8 cellular contexts compared by ENCODE assay signal in genomic region chr6:27839303-27840081, GRCh38.
DNase-seq lines count a peak whose midpoint lies in the region; ATAC-seq and TF ChIP-seq lines count a peak whose summit lies in the region.

No MANE protein-coding gene starts in this region.

- ATAC-seq in DND-41 (ENCODE audit: insufficient read depth, low read depth) (peak; percentile 8; the same call in 1 of the 3 replicates), GM21737 (IDR thresholded peaks at IDR 0.05; ENCODE audit: unreplicated experiment) (no peak)

- H3K9me3 ChIP-seq in DND-41 (ENCODE audit: insufficient read depth, low read length, severe bottlenecking) (no peaks in the 10 kb centered on the region), HUES48 (ENCODE audit: control insufficient read depth, insufficient read depth, low read length) (no peaks in the 10 kb centered on the region), SU-DHL-6 (ENCODE audit: insufficient read depth, low read length) (no peaks in the 10 kb centered on the region)

- H3K27ac ChIP-seq in DND-41 (ENCODE audit: low read length) (peak overlapping the region; percentile 100), HUES48 (ENCODE audit: low read depth, low read length) (peak overlapping the region; percentile 99), SU-DHL-6 (ENCODE audit: low read depth, low read length) (peak overlapping the region; percentile 96)

- peaks cover 55% of the 10 kb centered on the region for H3K79me2 ChIP-seq in DND-41 (ENCODE audit: insufficient read depth, low read length)
- H3K79me2 ChIP-seq in SU-DHL-6 (ENCODE audit: insufficient read depth, low read length), result peaks cover 41% of the 10 kb centered on the region

- DNase-seq in DND-41 (peak; percentile 56), fibroblast of the conjunctiva (ENCODE audit: low read depth) (peak; percentile 85), renal cortical epithelial cell (ENCODE audit: low read depth) (peak; percentile 66), ecto neural progenitor cell (ENCODE audit: low spot score) (no peak), GF-D8 (lab: John Stamatoyannopoulos, UW) (no peak)

- peak overlapping the region; percentile 66 for H3K4me2 ChIP-seq in DND-41 (ENCODE audit: insufficient read depth, low read length)
- peak overlapping the region; percentile 83 for H3K4me2 ChIP-seq in SU-DHL-6 (ENCODE audit: low read depth, low read length, poor library complexity, severe bottlenecking)

- peaks cover 9% of the 10 kb centered on the region; the same call in 1 of the 2 replicates for H3K36me3 ChIP-seq in DND-41 (ENCODE audit: insufficient read depth, low read length)
- H3K36me3 ChIP-seq in HUES48 (ENCODE audit: control insufficient read depth, insufficient read depth, low read length), result no peaks in the 10 kb centered on the region
- peaks cover 3% of the 10 kb centered on the region; the same call in 1 of the 2 replicates for H3K36me3 ChIP-seq in SU-DHL-6 (ENCODE audit: low read length)

- H3K4me3 ChIP-seq in DND-41 (ENCODE audit: low read depth in 1 of 2, low read length in 2 of 2) (peak overlapping the region; percentile 83 to 88), HUES48 (ENCODE audit: low read depth, low read length) (peak overlapping the region; percentile 89), SU-DHL-6 (ENCODE audit: insufficient read depth, low read length, poor library complexity, severe bottlenecking) (peak overlapping the region; percentile 74)

- peak overlapping the region; percentile 100 for H3K9ac ChIP-seq in DND-41 (ENCODE audit: low read depth, low read length)
- peak overlapping the region; percentile 99 for H3K9ac ChIP-seq in HUES48 (ENCODE audit: low read depth, low read length)
- peak overlapping the region; percentile 91 for H3K9ac ChIP-seq in SU-DHL-6 (ENCODE audit: low read length)

- H3K4me1 ChIP-seq in DND-41 (ENCODE audit: insufficient read depth, low read length) (peaks cover 40% of the 10 kb centered on the region), HUES48 (ENCODE audit: control insufficient read depth, insufficient read depth, low read length) (peaks cover 16% of the 10 kb centered on the region)

- H3K9me2 ChIP-seq in SU-DHL-6 (replicated peaks; ENCODE audit: insufficient read depth, low read length), result no peaks in the 10 kb centered on the region

- peaks cover 54% of the 10 kb centered on the region for H3F3A ChIP-seq in SU-DHL-6 (ENCODE audit: insufficient read depth)

- H3K27me3 ChIP-seq in DND-41 (ENCODE audit: insufficient read depth, low read length, poor library complexity) (no peaks in the 10 kb centered on the region), HUES48 (ENCODE audit: control insufficient read depth, insufficient read depth, low read length) (no peaks in the 10 kb centered on the region), SU-DHL-6 (ENCODE audit: low read length) (no peaks in the 10 kb centered on the region)

- H2AFZ ChIP-seq in DND-41 (ENCODE audit: low read depth, low read length), result no peak overlapping the region; the same call in 1 of the 2 replicates
- peak overlapping the region; percentile 10 for H2AFZ ChIP-seq in SU-DHL-6 (ENCODE audit: low read depth, low read length, severe bottlenecking)

- H4K20me1 ChIP-seq in DND-41 (ENCODE audit: insufficient read depth, low read length), result no peaks in the 10 kb centered on the region
- no peaks in the 10 kb centered on the region for H4K20me1 ChIP-seq in SU-DHL-6 (ENCODE audit: low read depth, low read length)

- TF ChIP-seq CTCF in DND-41 (IDR thresholded peaks at IDR 0.05; ENCODE audit: borderline replicate concordance, extremely low read depth, low read length, poor library complexity, severe bottlenecking) (no peak), SU-DHL-6 (IDR thresholded peaks at IDR 0.05; ENCODE audit: insufficient read depth, low read length, poor library complexity, severe bottlenecking) (no peak)

Comparison
In these comparisons a context has a peak if more than half of its experiments do, and no peak if none do; other contexts are left out.
1. DNase-seq: peak in DND-41 (single experiment), fibroblast of the conjunctiva (single experiment) and renal cortical epithelial cell (single experiment); none in ecto neural progenitor cell (single experiment) and GF-D8 (single experiment).
2. Peak in every context shown above with its lines, with median percentiles within 50 percentile points of each other: H3K27ac ChIP-seq, H3K4me3 ChIP-seq and H3K9ac ChIP-seq.